Comparison of ENCODE assay signal across 10 cellular contexts in the genomic region with DNA sequence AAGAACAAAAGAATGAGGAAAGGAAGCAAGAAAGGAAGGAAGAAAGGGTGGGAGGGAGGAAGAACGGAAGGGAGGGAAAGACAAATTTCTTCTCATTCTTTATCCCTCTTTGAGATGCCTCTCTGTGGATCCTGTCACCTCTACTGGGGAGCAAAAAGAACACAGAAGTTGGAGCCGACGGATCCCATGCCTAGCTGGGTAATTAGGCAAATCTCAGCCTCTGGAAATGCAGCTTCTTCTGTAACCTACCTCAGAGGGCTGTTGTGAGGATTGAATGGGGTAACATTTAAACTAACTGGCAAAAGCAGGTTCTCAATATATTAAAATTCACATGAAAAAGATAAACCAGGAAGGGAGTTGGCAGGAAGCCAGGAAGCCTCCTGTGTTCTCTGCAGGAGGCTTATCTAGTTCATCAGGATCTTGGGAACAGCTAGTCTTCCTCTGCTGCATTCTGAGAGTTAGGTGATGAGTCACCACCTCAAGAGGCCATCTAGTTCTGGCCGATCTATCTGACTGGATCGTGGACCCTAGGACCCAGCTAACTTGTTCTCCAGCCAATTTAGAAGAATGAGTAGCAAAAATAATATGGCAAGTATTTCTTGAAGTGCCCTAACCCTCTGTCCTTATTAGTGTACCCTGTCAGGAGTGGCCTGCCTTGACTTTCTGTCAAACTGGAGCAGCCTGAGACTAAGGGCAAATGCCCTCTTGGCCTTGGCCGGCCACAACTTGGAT. TPM values are rescaled to one million over a fixed set of nuclear protein-coding genes. Genes with fewer than 3 reads are reported as not detected.
DNase-seq lines count a peak whose midpoint lies in the region; FAIRE-seq and TF ChIP-seq lines count a peak whose summit lies in the region.
"Had no signal": no experiment of that assay in that cellular context is flagged by ENCODE, and none has a peak within 500 bp of the region (broad histone marks: within the 10 kb centered on the region; RNA-seq: fewer than 3 reads in every experiment).

No MANE protein-coding gene starts in this region.

- H3K9me3 ChIP-seq in H1 (ENCODE audit: insufficient read depth in 2 of 2, low read depth in 1 of 2, low read length in 1 of 2), result no peaks in the 10 kb centered on the region
- no peaks in the 10 kb centered on the region for H3K9me3 ChIP-seq in parathyroid adenoma (ENCODE audit: control insufficient read depth, low read length)
- no peaks in the 10 kb centered on the region for H3K9me3 ChIP-seq in vagina
- H3K9me3 ChIP-seq: colonic mucosa had no signal

- no peaks in the 10 kb centered on the region for H4K20me1 ChIP-seq in H1 (replicated peaks in 1 of 2; ENCODE audit: control insufficient read depth in 1 of 2, insufficient read depth in 2 of 2, low read length in 2 of 2)

- H3K36me3 ChIP-seq in H1 (ENCODE audit: control insufficient read depth in 2 of 4, insufficient read depth in 4 of 4, low read length in 3 of 4), result no peaks in the 10 kb centered on the region
- no peaks in the 10 kb centered on the region for H3K36me3 ChIP-seq in parathyroid adenoma (ENCODE audit: control insufficient read depth, insufficient read depth, low read length)
- H3K36me3 ChIP-seq in vagina, result no peaks in the 10 kb centered on the region
- H3K36me3 ChIP-seq: colonic mucosa had no signal

- no peak for TF ChIP-seq EP300 in H1 (IDR thresholded peaks at IDR 0.05; ENCODE audit: borderline replicate concordance in 1 of 2, low read depth in 2 of 2, low read length in 2 of 2)

- H3K4me3 ChIP-seq in H1 (ENCODE audit: extremely low read depth in 1 of 4, insufficient read depth in 2 of 4, low read depth in 3 of 4, low read length in 4 of 4) (no peak overlapping the region), parathyroid adenoma (ENCODE audit: low read depth, low read length) (no peak overlapping the region), vagina (no peak overlapping the region)
- H3K4me3 ChIP-seq: colonic mucosa had no signal

- CTCF ChIA-PET in H1 (lab: Charles Lee; ENCODE audit: partially characterized antibody), result interaction anchor here (0.6 to 1.6 kb wide), 6 partner anchors 42 to 110 kb away, joined by 3 to 4 read pairs (median 4); a partner anchor contains a TSS

- no peak overlapping the region for H4K91ac ChIP-seq in H1 (replicated peaks; ENCODE audit: insufficient read length, low read length)

- 71% methylated on average over 6 of the region's 6 CpGs; no CpG with 5 or more reads in 1 of the 2 experiments for WGBS in H1 (ENCODE audit: extremely low coverage in 1 of 2, insufficient coverage in 1 of 2, insufficient read length in 1 of 2, insufficient replicate concordance in 2 of 2, low coverage in 1 of 2, low lambda C conversion rate in 2 of 2, missing lambda C conversion rate in 1 of 2), 2 experiments

- H2BK120ac ChIP-seq in H1 (replicated peaks; ENCODE audit: low read depth, low read length), result no peak overlapping the region

- no peak overlapping the region for H3K18ac ChIP-seq in H1 (ENCODE audit: extremely low read depth, low read length)

- H3K23ac ChIP-seq in H1 (ENCODE audit: insufficient read length), result no peak overlapping the region

- no peak overlapping the region for H2BK5ac ChIP-seq in H1 (ENCODE audit: low read depth, low read length)

- TF ChIP-seq POLR2A in H1 (IDR thresholded peaks at IDR 0.05; ENCODE audit: control extremely low read depth in 1 of 2, low read depth in 2 of 2, low read length in 2 of 2) (no peak), vagina (IDR thresholded peaks at IDR 0.05) (no peak)

- H3K27me3 ChIP-seq in H1 (replicated peaks in 1 of 4; ENCODE audit: control insufficient read depth in 3 of 4, extremely low read depth in 1 of 4, insufficient read depth in 3 of 4, low read length in 3 of 4), result no peaks in the 10 kb centered on the region
- no peaks in the 10 kb centered on the region for H3K27me3 ChIP-seq in parathyroid adenoma (ENCODE audit: control insufficient read depth, insufficient read depth, low read length)
- no peaks in the 10 kb centered on the region for H3K27me3 ChIP-seq in vagina
- H3K27me3 ChIP-seq: colonic mucosa had no signal

- H3K4me2 ChIP-seq in H1 (ENCODE audit: insufficient read depth in 1 of 2, low read depth in 2 of 2, low read length in 2 of 2) (no peak overlapping the region), parathyroid adenoma (ENCODE audit: low read length) (no peak overlapping the region)

- DNase-seq in HCEC 1CT (peak; percentile 34), NCI-H226 (peak; percentile 84), H1 (ENCODE audit: low read depth in 1 of 2, low spot score in 2 of 2) (no peak), NCI-H1048 (lab: John Stamatoyannopoulos, UW) (no peak), vagina (ENCODE audit: extremely low spot score in 2 of 2) (no peak), progenitor cell of endocrine pancreas (ENCODE audit: low spot score, unreplicated experiment) (no peak)
- DNase-seq: activated CD4-positive, CD25-positive, alpha-beta regulatory T cell treated with anti-CD3 and anti-CD28 coated beads, Interleukin-2, amount 50 U/mL, for 72 hours; colonic mucosa had no signal

- no peak overlapping the region for H3K14ac ChIP-seq in H1 (ENCODE audit: insufficient read length)

- no peak for TF ChIP-seq RAD21 in H1 (IDR thresholded peaks at IDR 0.05 in 1 of 2, conservative IDR thresholded peaks at IDR 0.05 in 1 of 2; ENCODE audit: low read depth in 2 of 2, low read length in 2 of 2)

- intact Hi-C loops in vagina (cut with DNase I), result no loop called here

- no peak overlapping the region for H4K8ac ChIP-seq in H1 (ENCODE audit: extremely low read depth, insufficient read depth, low read length)

- no peak overlapping the region for H2BK15ac ChIP-seq in H1 (ENCODE audit: low read length)

- no peaks in the 10 kb centered on the region for H3K9me3 Mint-ChIP-seq in progenitor cell of endocrine pancreas (ENCODE audit: low read depth)

- no peak overlapping the region for H2BK12ac ChIP-seq in H1 (ENCODE audit: low read depth, low read length)

- H3K36me3 Mint-ChIP-seq in progenitor cell of endocrine pancreas (ENCODE audit: insufficient read depth), result no peaks in the 10 kb centered on the region
- H3K36me3 Mint-ChIP-seq: memory B cell had no signal

- H3K9ac ChIP-seq in H1 (replicated peaks in 1 of 4; ENCODE audit: extremely low read depth in 1 of 4, low read depth in 3 of 4, low read length in 3 of 4) (no peak overlapping the region), parathyroid adenoma (no peak overlapping the region)

- H2AK5ac ChIP-seq in H1 (ENCODE audit: low read depth, low read length), result no peak overlapping the region

- H3K4me3 Mint-ChIP-seq in progenitor cell of endocrine pancreas (ENCODE audit: low read depth), result no peak overlapping the region
- H3K4me3 Mint-ChIP-seq: memory B cell had no signal

- TF ChIP-seq CTCF in H1 (IDR thresholded peaks at IDR 0.05; ENCODE audit: control extremely low read depth in 1 of 3, insufficient read depth in 1 of 3, low read depth in 1 of 3, low read length in 3 of 3) (no peak), parathyroid adenoma (IDR thresholded peaks at IDR 0.05) (no peak), vagina (IDR thresholded peaks at IDR 0.05) (no peak), progenitor cell of endocrine pancreas (IDR thresholded peaks at IDR 0.05; ENCODE audit: unreplicated experiment) (no peak)

- POLR2A ChIA-PET in H1 (lab: Charles Lee; ENCODE audit: partially characterized antibody), result interaction anchor here (0.6 kb wide), 1 partner anchor 669 kb away, joined by 3 read pairs; no protein-coding TSS in a partner anchor

- FAIRE-seq in H1 (lab: Jason Lieb, UNC), result peak; percentile 13

- H2AFZ ChIP-seq in H1 (ENCODE audit: low read length), result no peak overlapping the region
- H2AFZ ChIP-seq in parathyroid adenoma, result peak overlapping the region; percentile 38

- H3K79me1 ChIP-seq in H1 (ENCODE audit: low read depth, low read length), result no peaks in the 10 kb centered on the region

- no peak overlapping the region for H4K5ac ChIP-seq in H1 (ENCODE audit: insufficient read length, low read depth, low read length)

- H3K23me2 ChIP-seq in H1 (ENCODE audit: low read depth, low read length), result no peaks in the 10 kb centered on the region; the same call in 1 of the 2 replicates

- no peak overlapping the region for H3K56ac ChIP-seq in H1 (replicated peaks; ENCODE audit: insufficient read length, low read depth, low read length)

- H3K27me3 Mint-ChIP-seq in progenitor cell of endocrine pancreas, result no peaks in the 10 kb centered on the region
- H3K27me3 Mint-ChIP-seq: memory B cell had no signal

- H3K79me2 ChIP-seq in H1 (ENCODE audit: control insufficient read depth in 1 of 2, insufficient read depth in 2 of 2, low read length in 2 of 2) (no peaks in the 10 kb centered on the region), parathyroid adenoma (no peaks in the 10 kb centered on the region)

- H3K4me1 ChIP-seq in H1 (replicated peaks in 1 of 4; ENCODE audit: control insufficient read depth in 3 of 4, insufficient read depth in 4 of 4, low read length in 3 of 4) (peaks cover 0 to 5% (median 0%) of the 10 kb centered on the region in 4 experiments; a peak in 1 of 7 replicates), parathyroid adenoma (peaks cover 7% of the 10 kb centered on the region), vagina (no peaks in the 10 kb centered on the region)
- H3K4me1 ChIP-seq: colonic mucosa had no signal

- H3K4ac ChIP-seq in H1 (replicated peaks; ENCODE audit: insufficient read length, low read depth, low read length), result no peak overlapping the region

- H3K27ac ChIP-seq in H1 (ENCODE audit: low read depth, low read length), result no peak overlapping the region
- H3K27ac ChIP-seq in parathyroid adenoma, result peak overlapping the region; percentile 73
- H3K27ac ChIP-seq in vagina, result no peak overlapping the region
- H3K27ac ChIP-seq: colonic mucosa had no signal

- H2BK20ac ChIP-seq in H1 (ENCODE audit: low read length), result no peak overlapping the region

- peaks cover 4% of the 10 kb centered on the region for H3K4me1 Mint-ChIP-seq in progenitor cell of endocrine pancreas (ENCODE audit: low read depth)

- no peak overlapping the region for H3K27ac Mint-ChIP-seq in progenitor cell of endocrine pancreas
- H3K27ac Mint-ChIP-seq: memory B cell had no signal

TF ChIP-seq in H1, 55 proteins besides CTCF, POLR2A, EP300 and RAD21:
- TF ChIP-seq SIN3A (conservative IDR thresholded peaks at IDR 0.05 in 1 of 2, IDR thresholded peaks at IDR 0.05 in 1 of 2; ENCODE audit: low read depth in 1 of 2, low read length in 2 of 2) (no peak), JUND (IDR thresholded peaks at IDR 0.05; ENCODE audit: low read length) (peak; percentile 34; the same call in 1 of the 2 replicates)

RNA-seq across cellular contexts. Expression of a gene that starts 15.2 kb away (rescaled TPM):
- not detected in 2 replicates for total RNA-seq in H1 (2021; fragmentation: NEBNext Ultra II Directional; extraction: Animal tissue kit (Norgen Biotek cat#: 25700))
- not detected in 2 replicates for polyA plus RNA-seq in H1 (2011; rRNA removed)
- not detected for polyA plus RNA-seq in H1 (2011; cell fraction: cytosol; rRNA removed)
- not detected for polyA plus RNA-seq in H1 (2011; cell fraction: nucleus; rRNA removed)
- not detected in 4 replicates for polyA plus RNA-seq in H1 (2012, experiment 1 of 2)
- polyA plus RNA-seq in H1 (2012, experiment 2 of 2), result not detected
- not detected for polyA plus RNA-seq in H1 (2013, experiment 1 of 2)
- not detected for polyA plus RNA-seq in H1 (2013, experiment 2 of 2)
- polyA minus RNA-seq in H1 (2011; rRNA and poly(A)+ RNA removed), result not detected in 2 replicates
- not detected for polyA minus RNA-seq in H1 (2011; cell fraction: cytosol; rRNA and poly(A)+ RNA removed)
- polyA minus RNA-seq in H1 (2011; cell fraction: nucleus; rRNA and poly(A)+ RNA removed), result not detected
- total RNA-seq in vagina, result not detected
- not detected in 2 replicates for total RNA-seq in progenitor cell of endocrine pancreas

Comparison
In these comparisons a context has a peak if more than half of its experiments do, and no peak if none do; other contexts are left out.
1. DNase-seq: peak in HCEC 1CT (single experiment) and NCI-H226 (single experiment); none in H1 (0 of 2), NCI-H1048 (single experiment), vagina (0 of 2) and progenitor cell of endocrine pancreas (single experiment).